1 cellular context compared by ENCODE assay signal in the genomic region with DNA sequence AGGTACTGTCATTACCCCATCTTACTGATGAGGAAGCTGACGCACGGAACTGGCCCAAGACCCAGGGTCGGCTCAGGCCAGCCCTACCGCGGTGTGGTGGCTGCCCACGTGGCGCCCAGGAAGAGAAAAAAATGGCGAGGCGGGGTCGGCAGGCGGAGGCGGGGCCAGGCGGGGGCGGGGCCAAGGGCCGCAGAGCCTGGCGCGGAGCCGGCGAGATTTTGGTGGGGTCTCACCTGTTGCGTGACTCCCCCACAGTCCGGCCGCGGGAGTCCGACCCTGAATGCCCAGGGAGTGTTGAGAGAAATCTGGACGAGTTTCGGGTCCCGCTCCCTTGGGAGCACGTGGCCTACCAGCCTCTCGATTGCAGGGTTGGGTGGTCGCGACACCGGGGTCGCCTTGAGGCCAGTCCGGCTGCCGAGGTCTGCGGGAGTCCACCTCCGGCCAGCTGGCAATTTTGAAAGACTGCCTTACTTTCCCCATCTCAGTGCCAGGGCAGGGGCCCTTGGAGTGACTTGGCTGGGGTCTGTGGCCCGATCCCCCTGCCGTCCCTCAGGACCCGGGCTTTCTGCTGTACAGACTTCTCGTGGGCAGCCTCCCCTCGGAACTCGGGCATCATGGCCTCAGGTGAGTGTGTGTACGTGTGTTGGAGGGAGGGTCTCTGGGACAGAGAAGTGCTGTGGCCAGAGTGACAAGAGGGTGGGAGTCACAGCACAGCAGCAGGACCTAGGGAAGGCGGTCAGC.
A peak's percentile ranks its signal among the peaks of the same experiment; 100 is the strongest.
TF ChIP-seq lines count a peak whose summit lies in the region.

A gene (plus strand): TSS at position 183 of the 741 bp plus-strand sequence. CDS start 1,339 bp downstream, outside the sequence.

TF ChIP-seq in K562, 482 proteins besides CTCF, POLR2A, EP300 and RAD21 (continued from another document and continues in another):
- TF ChIP-seq, protein P1, sequence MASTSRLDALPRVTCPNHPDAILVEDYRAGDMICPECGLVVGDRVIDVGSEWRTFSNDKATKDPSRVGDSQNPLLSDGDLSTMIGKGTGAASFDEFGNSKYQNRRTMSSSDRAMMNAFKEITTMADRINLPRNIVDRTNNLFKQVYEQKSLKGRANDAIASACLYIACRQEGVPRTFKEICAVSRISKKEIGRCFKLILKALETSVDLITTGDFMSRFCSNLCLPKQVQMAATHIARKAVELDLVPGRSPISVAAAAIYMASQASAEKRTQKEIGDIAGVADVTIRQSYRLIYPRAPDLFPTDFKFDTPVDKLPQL (IDR thresholded peaks at IDR 0.05; ENCODE audit: extremely low read depth, insufficient read length), result no peak
- TF ChIP-seq ZNF644 (tag; IDR thresholded peaks at IDR 0.05; ENCODE audit: low read depth) (peak; percentile 7; the same call in 1 of the 2 replicates), RAD51 (IDR thresholded peaks at IDR 0.05; ENCODE audit: borderline replicate concordance, low read depth) (peak; percentile 73), NR2C2 (CRISPR knock-in tag; IDR thresholded peaks at IDR 0.05) (no peak), NR2C2 (tag; IDR thresholded peaks at IDR 0.05) (peak; percentile 65), SRF (CRISPR knock-in tag; IDR thresholded peaks at IDR 0.05) (0 out of 4 replicates have a peak, but pooled peaks of 1 of the 2 experiments have one; percentile 5), NFIC (IDR thresholded peaks at IDR 0.05) (peak; percentile 63), CBFB (CRISPR knock-in tag; IDR thresholded peaks at IDR 0.05) (peak; percentile 77; the same call in 1 of the 2 replicates), RBM34 (IDR thresholded peaks at IDR 0.05; ENCODE audit: borderline replicate concordance, insufficient read depth, low read length) (no peak), TOE1 (IDR thresholded peaks at IDR 0.05; ENCODE audit: borderline replicate concordance) (peak; percentile 36; the same call in 1 of the 2 replicates), TOE1 (CRISPR knock-in tag; IDR thresholded peaks at IDR 0.05; ENCODE audit: borderline replicate concordance, low read depth) (no peak), CTBP1 (IDR thresholded peaks at IDR 0.05; ENCODE audit: borderline replicate concordance) (peak; percentile 68; the same call in 1 of the 2 replicates), RUNX1 (IDR thresholded peaks at IDR 0.05; ENCODE audit: low read depth) (0 out of 2 replicates have a peak, but pooled peaks have one; percentile 44), RBM14 (IDR thresholded peaks at IDR 0.05; ENCODE audit: borderline replicate concordance, insufficient read depth, low read depth, low read length) (0 out of 2 replicates have a peak, but pooled peaks have one; percentile 56), POLR2B (IDR thresholded peaks at IDR 0.05; ENCODE audit: low read depth, partially characterized antibody) (peak; percentile 82), FOXA1 (IDR thresholded peaks at IDR 0.05; ENCODE audit: borderline replicate concordance) (no peak), ZNF224 (CRISPR knock-in tag; IDR thresholded peaks at IDR 0.05) (no peak), RBFOX2 (IDR thresholded peaks at IDR 0.05; ENCODE audit: low read depth, low read length) (peak; percentile 87), ZNF589 (CRISPR knock-in tag; IDR thresholded peaks at IDR 0.05; ENCODE audit: low read depth) (0 out of 2 replicates have a peak, but pooled peaks have one; percentile 12), NONO (IDR thresholded peaks at IDR 0.05; ENCODE audit: low read depth in 2 of 2, low read length in 1 of 2) (no peak), SAFB (IDR thresholded peaks at IDR 0.05; ENCODE audit: borderline replicate concordance, low read depth, low read length) (0 out of 2 replicates have a peak, but pooled peaks have one; percentile 12), MCM7 (IDR thresholded peaks at IDR 0.05) (no peak), ELF4 (CRISPR knock-in tag; IDR thresholded peaks at IDR 0.05) (peak; percentile 69; the same call in 1 of the 2 replicates), KLF1 (tag; IDR thresholded peaks at IDR 0.05) (0 out of 2 replicates have a peak, but pooled peaks have one; percentile 23), TEAD4 (IDR thresholded peaks at IDR 0.05; ENCODE audit: low read length) (no peak), TEAD4 (CRISPR knock-in tag; IDR thresholded peaks at IDR 0.05; ENCODE audit: borderline replicate concordance) (peak; percentile 89), CEBPG (CRISPR knock-in tag; IDR thresholded peaks at IDR 0.05) (peak; percentile 57; the same call in 1 of the 2 replicates), CEBPG (tag; conservative IDR thresholded peaks at IDR 0.05 in 1 of 2, IDR thresholded peaks at IDR 0.05 in 1 of 2) (no peak), ZFP1 (CRISPR knock-in tag; IDR thresholded peaks at IDR 0.05) (no peak), FOXK2 (conservative IDR thresholded peaks at IDR 0.05 in 1 of 2, IDR thresholded peaks at IDR 0.05 in 1 of 2; ENCODE audit: low read depth in 2 of 2) (peak; percentile 81 to 88; a peak in 3 of 4 replicates), EP400 (IDR thresholded peaks at IDR 0.05) (peak; percentile 99), HDAC1 (IDR thresholded peaks at IDR 0.05) (peak; percentile 11 to 97; a peak in 3 of 4 replicates), MCM2 (IDR thresholded peaks at IDR 0.05; ENCODE audit: low read depth) (no peak), IRF2 (CRISPR knock-in tag; IDR thresholded peaks at IDR 0.05) (no peak), TEAD1 (CRISPR knock-in tag; IDR thresholded peaks at IDR 0.05) (peak in 1 of 2 experiments; percentile 91; a peak in 1 of 4 replicates), ZNF232 (CRISPR knock-in tag; IDR thresholded peaks at IDR 0.05) (0 out of 2 replicates have a peak, but pooled peaks have one; percentile 42), ZKSCAN8 (CRISPR knock-in tag; IDR thresholded peaks at IDR 0.05) (no peak)
- TF ChIP-seq, protein P2, sequence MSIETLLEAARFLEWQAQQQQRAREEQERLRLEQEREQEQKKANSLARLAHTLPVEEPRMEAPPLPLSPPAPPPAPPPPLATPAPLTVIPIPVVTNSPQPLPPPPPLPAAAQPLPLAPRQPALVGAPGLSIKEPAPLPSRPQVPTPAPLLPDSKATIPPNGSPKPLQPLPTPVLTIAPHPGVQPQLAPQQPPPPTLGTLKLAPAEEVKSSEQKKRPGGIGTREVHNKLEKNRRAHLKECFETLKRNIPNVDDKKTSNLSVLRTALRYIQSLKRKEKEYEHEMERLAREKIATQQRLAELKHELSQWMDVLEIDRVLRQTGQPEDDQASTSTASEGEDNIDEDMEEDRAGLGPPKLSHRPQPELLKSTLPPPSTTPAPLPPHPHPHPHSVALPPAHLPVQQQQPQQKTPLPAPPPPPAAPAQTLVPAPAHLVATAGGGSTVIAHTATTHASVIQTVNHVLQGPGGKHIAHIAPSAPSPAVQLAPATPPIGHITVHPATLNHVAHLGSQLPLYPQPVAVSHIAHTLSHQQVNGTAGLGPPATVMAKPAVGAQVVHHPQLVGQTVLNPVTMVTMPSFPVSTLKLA (conservative IDR thresholded peaks at IDR 0.05), result peak; percentile 99 to 100
- TF ChIP-seq, protein P3, sequence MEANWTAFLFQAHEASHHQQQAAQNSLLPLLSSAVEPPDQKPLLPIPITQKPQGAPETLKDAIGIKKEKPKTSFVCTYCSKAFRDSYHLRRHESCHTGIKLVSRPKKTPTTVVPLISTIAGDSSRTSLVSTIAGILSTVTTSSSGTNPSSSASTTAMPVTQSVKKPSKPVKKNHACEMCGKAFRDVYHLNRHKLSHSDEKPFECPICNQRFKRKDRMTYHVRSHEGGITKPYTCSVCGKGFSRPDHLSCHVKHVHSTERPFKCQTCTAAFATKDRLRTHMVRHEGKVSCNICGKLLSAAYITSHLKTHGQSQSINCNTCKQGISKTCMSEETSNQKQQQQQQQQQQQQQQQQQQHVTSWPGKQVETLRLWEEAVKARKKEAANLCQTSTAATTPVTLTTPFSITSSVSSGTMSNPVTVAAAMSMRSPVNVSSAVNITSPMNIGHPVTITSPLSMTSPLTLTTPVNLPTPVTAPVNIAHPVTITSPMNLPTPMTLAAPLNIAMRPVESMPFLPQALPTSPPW (CRISPR knock-in tag; IDR thresholded peaks at IDR 0.05), result peak; percentile 72
- TF ChIP-seq, protein P4, sequence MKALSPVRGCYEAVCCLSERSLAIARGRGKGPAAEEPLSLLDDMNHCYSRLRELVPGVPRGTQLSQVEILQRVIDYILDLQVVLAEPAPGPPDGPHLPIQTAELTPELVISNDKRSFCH (CRISPR knock-in tag; IDR thresholded peaks at IDR 0.05), result no peak
- TF ChIP-seq, protein P4 (tag; IDR thresholded peaks at IDR 0.05), result peak; percentile 50
- TF ChIP-seq, protein P5, sequence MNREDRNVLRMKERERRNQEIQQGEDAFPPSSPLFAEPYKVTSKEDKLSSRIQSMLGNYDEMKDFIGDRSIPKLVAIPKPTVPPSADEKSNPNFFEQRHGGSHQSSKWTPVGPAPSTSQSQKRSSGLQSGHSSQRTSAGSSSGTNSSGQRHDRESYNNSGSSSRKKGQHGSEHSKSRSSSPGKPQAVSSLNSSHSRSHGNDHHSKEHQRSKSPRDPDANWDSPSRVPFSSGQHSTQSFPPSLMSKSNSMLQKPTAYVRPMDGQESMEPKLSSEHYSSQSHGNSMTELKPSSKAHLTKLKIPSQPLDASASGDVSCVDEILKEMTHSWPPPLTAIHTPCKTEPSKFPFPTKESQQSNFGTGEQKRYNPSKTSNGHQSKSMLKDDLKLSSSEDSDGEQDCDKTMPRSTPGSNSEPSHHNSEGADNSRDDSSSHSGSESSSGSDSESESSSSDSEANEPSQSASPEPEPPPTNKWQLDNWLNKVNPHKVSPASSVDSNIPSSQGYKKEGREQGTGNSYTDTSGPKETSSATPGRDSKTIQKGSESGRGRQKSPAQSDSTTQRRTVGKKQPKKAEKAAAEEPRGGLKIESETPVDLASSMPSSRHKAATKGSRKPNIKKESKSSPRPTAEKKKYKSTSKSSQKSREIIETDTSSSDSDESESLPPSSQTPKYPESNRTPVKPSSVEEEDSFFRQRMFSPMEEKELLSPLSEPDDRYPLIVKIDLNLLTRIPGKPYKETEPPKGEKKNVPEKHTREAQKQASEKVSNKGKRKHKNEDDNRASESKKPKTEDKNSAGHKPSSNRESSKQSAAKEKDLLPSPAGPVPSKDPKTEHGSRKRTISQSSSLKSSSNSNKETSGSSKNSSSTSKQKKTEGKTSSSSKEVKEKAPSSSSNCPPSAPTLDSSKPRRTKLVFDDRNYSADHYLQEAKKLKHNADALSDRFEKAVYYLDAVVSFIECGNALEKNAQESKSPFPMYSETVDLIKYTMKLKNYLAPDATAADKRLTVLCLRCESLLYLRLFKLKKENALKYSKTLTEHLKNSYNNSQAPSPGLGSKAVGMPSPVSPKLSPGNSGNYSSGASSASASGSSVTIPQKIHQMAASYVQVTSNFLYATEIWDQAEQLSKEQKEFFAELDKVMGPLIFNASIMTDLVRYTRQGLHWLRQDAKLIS (CRISPR knock-in tag; IDR thresholded peaks at IDR 0.05), result 0 out of 2 replicates have a peak, but pooled peaks have one; percentile 50
- TF ChIP-seq, protein P6, sequence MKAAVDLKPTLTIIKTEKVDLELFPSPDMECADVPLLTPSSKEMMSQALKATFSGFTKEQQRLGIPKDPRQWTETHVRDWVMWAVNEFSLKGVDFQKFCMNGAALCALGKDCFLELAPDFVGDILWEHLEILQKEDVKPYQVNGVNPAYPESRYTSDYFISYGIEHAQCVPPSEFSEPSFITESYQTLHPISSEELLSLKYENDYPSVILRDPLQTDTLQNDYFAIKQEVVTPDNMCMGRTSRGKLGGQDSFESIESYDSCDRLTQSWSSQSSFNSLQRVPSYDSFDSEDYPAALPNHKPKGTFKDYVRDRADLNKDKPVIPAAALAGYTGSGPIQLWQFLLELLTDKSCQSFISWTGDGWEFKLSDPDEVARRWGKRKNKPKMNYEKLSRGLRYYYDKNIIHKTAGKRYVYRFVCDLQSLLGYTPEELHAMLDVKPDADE (conservative IDR thresholded peaks at IDR 0.05; ENCODE audit: control insufficient read depth, low read depth, low read length), result peak; percentile 59; the same call in 1 of the 2 replicates
- TF ChIP-seq, protein P7, sequence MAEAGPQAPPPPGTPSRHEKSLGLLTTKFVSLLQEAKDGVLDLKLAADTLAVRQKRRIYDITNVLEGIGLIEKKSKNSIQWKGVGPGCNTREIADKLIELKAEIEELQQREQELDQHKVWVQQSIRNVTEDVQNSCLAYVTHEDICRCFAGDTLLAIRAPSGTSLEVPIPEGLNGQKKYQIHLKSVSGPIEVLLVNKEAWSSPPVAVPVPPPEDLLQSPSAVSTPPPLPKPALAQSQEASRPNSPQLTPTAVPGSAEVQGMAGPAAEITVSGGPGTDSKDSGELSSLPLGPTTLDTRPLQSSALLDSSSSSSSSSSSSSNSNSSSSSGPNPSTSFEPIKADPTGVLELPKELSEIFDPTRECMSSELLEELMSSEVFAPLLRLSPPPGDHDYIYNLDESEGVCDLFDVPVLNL (CRISPR knock-in tag; IDR thresholded peaks at IDR 0.05; ENCODE audit: low read depth), result 0 out of 2 replicates have a peak, but pooled peaks have one; percentile 15
- TF ChIP-seq, protein P8, sequence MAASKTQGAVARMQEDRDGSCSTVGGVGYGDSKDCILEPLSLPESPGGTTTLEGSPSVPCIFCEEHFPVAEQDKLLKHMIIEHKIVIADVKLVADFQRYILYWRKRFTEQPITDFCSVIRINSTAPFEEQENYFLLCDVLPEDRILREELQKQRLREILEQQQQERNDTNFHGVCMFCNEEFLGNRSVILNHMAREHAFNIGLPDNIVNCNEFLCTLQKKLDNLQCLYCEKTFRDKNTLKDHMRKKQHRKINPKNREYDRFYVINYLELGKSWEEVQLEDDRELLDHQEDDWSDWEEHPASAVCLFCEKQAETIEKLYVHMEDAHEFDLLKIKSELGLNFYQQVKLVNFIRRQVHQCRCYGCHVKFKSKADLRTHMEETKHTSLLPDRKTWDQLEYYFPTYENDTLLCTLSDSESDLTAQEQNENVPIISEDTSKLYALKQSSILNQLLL (CRISPR knock-in tag; IDR thresholded peaks at IDR 0.05; ENCODE audit: borderline replicate concordance), result no peak
- TF ChIP-seq, protein P9, sequence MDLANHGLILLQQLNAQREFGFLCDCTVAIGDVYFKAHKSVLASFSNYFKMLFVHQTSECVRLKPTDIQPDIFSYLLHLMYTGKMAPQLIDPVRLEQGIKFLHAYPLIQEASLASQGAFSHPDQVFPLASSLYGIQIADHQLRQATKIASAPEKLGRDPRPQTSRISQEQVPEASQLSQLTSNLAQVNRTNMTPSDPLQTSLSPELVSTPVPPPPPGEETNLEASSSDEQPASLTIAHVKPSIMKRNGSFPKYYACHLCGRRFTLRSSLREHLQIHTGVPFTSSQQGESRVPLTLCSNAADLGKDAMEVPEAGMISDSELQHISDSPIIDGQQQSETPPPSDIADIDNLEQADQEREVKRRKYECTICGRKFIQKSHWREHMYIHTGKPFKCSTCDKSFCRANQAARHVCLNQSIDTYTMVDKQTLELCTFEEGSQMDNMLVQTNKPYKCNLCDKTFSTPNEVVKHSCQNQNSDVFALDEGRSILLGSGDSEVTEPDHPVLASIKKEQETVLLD (IDR thresholded peaks at IDR 0.05), result 0 out of 2 replicates have a peak, but pooled peaks have one; percentile 10
